28 cellular contexts compared by ENCODE assay signal in genomic region chr11:57938351-57938750, GRCh38.
"Had no signal": no experiment of that assay in that cellular context is flagged by ENCODE, and none has a peak within 500 bp of the region (broad histone marks: within the 10 kb centered on the region; RNA-seq: fewer than 3 reads in every experiment).

No MANE protein-coding gene starts in this region.

- H3K4me3 ChIP-seq: adrenal gland, breast epithelium, cardiac muscle cell, colonic mucosa had no signal

- H3K9me3 ChIP-seq: adrenal gland, breast epithelium, colonic mucosa had no signal

- H3K27me3 ChIP-seq: adrenal gland, breast epithelium, cardiac muscle cell, colonic mucosa had no signal

- H3K36me3 ChIP-seq: adrenal gland, breast epithelium, cardiac muscle cell, colonic mucosa had no signal

- H3K4me1 ChIP-seq: adrenal gland, breast epithelium, colonic mucosa had no signal

- DNase-seq: activated CD4-positive, alpha-beta memory T cell treated with anti-CD3 and anti-CD28 coated beads for 36 hours; activated CD4-positive, alpha-beta T cell treated with anti-CD3 and anti-CD28 coated beads for 36 hours; activated CD4-positive, alpha-beta T cell treated with anti-CD3 and anti-CD28 coated beads, Interleukin-2, amount 10 ng/mL, durations not matched to agents 24 days and 14 days; activated CD4-positive, CD25-positive, alpha-beta regulatory T cell; activated CD4-positive, CD25-positive, alpha-beta regulatory T cell treated with anti-CD3 and anti-CD28 coated beads, Interleukin-2, amount 50 U/mL, for 72 hours; activated CD8-positive, alpha-beta memory T cell treated with anti-CD3 and anti-CD28 coated beads, Interleukin-2, amount 10 ng/mL, durations not matched to agents 7 days and 5 days; activated CD8-positive, alpha-beta memory T cell treated with anti-CD3 and anti-CD28 coated beads, Interleukin-2, amount 50 U/mL, for 4 hours; activated CD8-positive, alpha-beta T cell treated with anti-CD3 and anti-CD28 coated beads, Interleukin-2, amount 10 ng/mL, durations not matched to agents 7 days and 5 days; activated effector memory CD4-positive, alpha-beta T cell treated with anti-CD3 and anti-CD28 coated beads, Interleukin-2, amount 50 U/mL, for 16 hours; activated naive CD4-positive, alpha-beta T cell treated with anti-CD3 and anti-CD28 coated beads for 36 hours; activated naive CD8-positive, alpha-beta T cell treated with anti-CD3 and anti-CD28 coated beads for 36 hours; activated naive CD8-positive, alpha-beta T cell treated with anti-CD3 and anti-CD28 coated beads, Interleukin-2, amount 50 U/mL, for 24 hours; activated T-cell treated with anti-CD3 and anti-CD28 coated beads, Interleukin-2, amount 50 U/mL, for 1 hour; activated T-cell treated with anti-CD3 and anti-CD28 coated beads, Interleukin-2, amount 50 U/mL, for 48 hours; adrenal gland; amygdala; aorta; central memory CD4-positive, alpha-beta T cell; cerebellar nuclear complex; colonic mucosa; effector CD8-positive, alpha-beta T cell; foreskin fibroblast; head of caudate nucleus; T-helper 17 cell; T1000 had no signal

- H3K27ac ChIP-seq: adrenal gland, breast epithelium, cardiac muscle cell, colonic mucosa, epithelial cell of prostate had no signal

- ATAC-seq: activated CD4-positive, alpha-beta T cell treated with anti-CD3 and anti-CD28 coated beads for 36 hours; activated CD8-positive, alpha-beta memory T cell treated with anti-CD3 and anti-CD28 coated beads, Interleukin-2, amount 10 ng/mL, durations not matched to agents 7 days and 5 days; activated CD8-positive, alpha-beta T cell treated with anti-CD3 and anti-CD28 coated beads, Interleukin-2, amount 10 ng/mL, durations not matched to agents 7 days and 5 days; activated naive CD8-positive, alpha-beta T cell treated with anti-CD3 and anti-CD28 coated beads, Interleukin-2, amount 50 U/mL, for 24 hours; T-helper 17 cell had no signal
